8 cellular contexts compared by ENCODE assay signal in the genomic region with DNA sequence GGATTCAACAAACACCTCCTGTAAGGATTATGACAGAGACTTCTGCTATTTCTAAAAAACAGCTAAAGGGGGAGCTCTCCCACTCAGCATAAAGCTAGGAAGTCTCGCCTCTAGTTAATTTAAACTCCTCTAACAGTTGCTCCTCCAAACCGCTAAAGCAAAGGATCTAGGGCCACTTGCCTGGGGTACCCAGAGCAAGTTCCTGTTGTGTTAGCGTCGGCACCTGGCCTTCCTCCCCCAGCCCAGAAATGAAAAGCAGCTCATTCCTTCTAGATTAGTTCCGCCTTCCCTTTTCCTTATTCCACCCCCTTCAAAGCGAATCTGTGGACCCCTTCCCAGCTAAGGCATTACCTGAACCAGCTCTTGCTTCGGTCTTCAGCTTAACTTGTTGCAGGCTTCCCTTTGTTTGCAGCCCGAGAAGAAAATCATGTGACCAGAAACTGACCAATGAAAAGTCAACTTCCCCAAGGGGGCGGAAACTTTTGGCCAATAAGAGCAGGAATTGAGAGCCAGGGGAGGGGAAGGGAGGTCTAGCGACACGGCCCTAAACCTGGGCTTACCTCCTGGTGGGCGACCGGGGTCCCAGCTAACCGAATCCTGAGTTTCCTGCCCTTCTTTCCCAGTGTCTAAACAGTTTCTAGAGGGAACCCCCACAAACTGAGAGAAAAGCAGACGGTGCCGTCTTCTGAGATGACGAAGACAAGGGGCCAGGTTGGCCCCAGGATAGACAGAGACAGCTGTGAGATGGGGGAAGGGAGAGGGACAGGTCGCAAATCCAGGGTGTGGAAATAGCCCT. TPM values are rescaled to one million over a fixed set of nuclear protein-coding genes. Genes with fewer than 3 reads are reported as not detected.
A peak's percentile ranks its signal among the peaks of the same experiment; 100 is the strongest.
DNase-seq lines count a peak whose midpoint lies in the region; ATAC-seq and TF ChIP-seq lines count a peak whose summit lies in the region.

A gene with protein sequence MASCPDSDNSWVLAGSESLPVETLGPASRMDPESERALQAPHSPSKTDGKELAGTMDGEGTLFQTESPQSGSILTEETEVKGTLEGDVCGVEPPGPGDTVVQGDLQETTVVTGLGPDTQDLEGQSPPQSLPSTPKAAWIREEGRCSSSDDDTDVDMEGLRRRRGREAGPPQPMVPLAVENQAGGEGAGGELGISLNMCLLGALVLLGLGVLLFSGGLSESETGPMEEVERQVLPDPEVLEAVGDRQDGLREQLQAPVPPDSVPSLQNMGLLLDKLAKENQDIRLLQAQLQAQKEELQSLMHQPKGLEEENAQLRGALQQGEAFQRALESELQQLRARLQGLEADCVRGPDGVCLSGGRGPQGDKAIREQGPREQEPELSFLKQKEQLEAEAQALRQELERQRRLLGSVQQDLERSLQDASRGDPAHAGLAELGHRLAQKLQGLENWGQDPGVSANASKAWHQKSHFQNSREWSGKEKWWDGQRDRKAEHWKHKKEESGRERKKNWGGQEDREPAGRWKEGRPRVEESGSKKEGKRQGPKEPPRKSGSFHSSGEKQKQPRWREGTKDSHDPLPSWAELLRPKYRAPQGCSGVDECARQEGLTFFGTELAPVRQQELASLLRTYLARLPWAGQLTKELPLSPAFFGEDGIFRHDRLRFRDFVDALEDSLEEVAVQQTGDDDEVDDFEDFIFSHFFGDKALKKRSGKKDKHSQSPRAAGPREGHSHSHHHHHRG (minus strand): TSS at position 382 of the 796 bp plus-strand sequence. CDS start 2,378 bp downstream, outside the sequence.

- H3K9me3 ChIP-seq in HEK293 (ENCODE audit: control insufficient read depth, insufficient read depth, low read depth, low read length) (no peaks in the 10 kb centered on the region), subcutaneous abdominal adipose tissue (ENCODE audit: control insufficient read depth in 5 of 5, low read length in 5 of 5) (no peaks in the 10 kb centered on the region)

- peaks cover 41% of the 10 kb centered on the region for H3K36me3 Mint-ChIP-seq in activated naive CD4-positive, alpha-beta T cell treated with anti-CD3 and anti-CD28 coated beads, Interleukin-2, amount 10 ng/mL, durations not matched to agents 7 days and 5 days
- H3K36me3 Mint-ChIP-seq in neural crest cell (ENCODE audit: low read depth) = no peaks in the 10 kb centered on the region

- H3K4me3 ChIP-seq in HEK293 (ENCODE audit: low read depth, low read length) (peak within 1 kb of the TSS; percentile 59), subcutaneous abdominal adipose tissue (ENCODE audit: low read depth in 1 of 5, low read length in 5 of 5) (peak within 1 kb of the TSS; percentile 70 to 84 (median 80))

- H3K4me3 Mint-ChIP-seq in activated naive CD4-positive, alpha-beta T cell treated with anti-CD3 and anti-CD28 coated beads, Interleukin-2, amount 10 ng/mL, durations not matched to agents 7 days and 5 days = peak within 1 kb of the TSS; percentile 88
- H3K4me3 Mint-ChIP-seq in neural crest cell = peak within 1 kb of the TSS; percentile 90

- no peaks in the 10 kb centered on the region for H3K9me3 Mint-ChIP-seq in activated naive CD4-positive, alpha-beta T cell treated with anti-CD3 and anti-CD28 coated beads, Interleukin-2, amount 10 ng/mL, durations not matched to agents 7 days and 5 days
- H3K9me3 Mint-ChIP-seq in neural crest cell = no peaks in the 10 kb centered on the region

- H3K27ac ChIP-seq in HEK293 (ENCODE audit: extremely low read depth, low read depth, low read length) (no peak within 1 kb of the TSS), foreskin keratinocyte (peak within 1 kb of the TSS; percentile 29), subcutaneous abdominal adipose tissue (ENCODE audit: low read depth, low read length) (peak within 1 kb of the TSS; percentile 35)

- H3K4me1 ChIP-seq in HEK293 (ENCODE audit: control insufficient read depth, insufficient read depth, low read length) (peaks cover 5% of the 10 kb centered on the region; the same call in 1 of the 2 replicates), foreskin keratinocyte (no peaks in the 10 kb centered on the region), subcutaneous abdominal adipose tissue (ENCODE audit: control insufficient read depth in 5 of 5, insufficient read depth in 5 of 5, low read length in 5 of 5) (peaks cover 22 to 71% (median 63%) of the 10 kb centered on the region in 5 donors)

- POLR2A ChIA-PET in HEK293 (lab: Yijun Ruan, JAX) = interaction anchor here (0.6 to 3.9 kb wide), 13 partner anchors 10 to 1228 kb away, joined by 3 to 41 read pairs (median 5); a partner anchor contains a TSS

- H3K4me1 Mint-ChIP-seq in activated naive CD4-positive, alpha-beta T cell treated with anti-CD3 and anti-CD28 coated beads, Interleukin-2, amount 10 ng/mL, durations not matched to agents 7 days and 5 days = peaks cover 84% of the 10 kb centered on the region
- peaks cover 59% of the 10 kb centered on the region for H3K4me1 Mint-ChIP-seq in neural crest cell

- ATAC-seq in foreskin keratinocyte = peak; percentile 65

- TF ChIP-seq CTCF in HEK293 (tag by site-specific recombination; IDR thresholded peaks at IDR 0.05) (peak; percentile 20; the same call in 1 of the 2 replicates), foreskin keratinocyte (conservative IDR thresholded peaks at IDR 0.05) (peak; percentile 61), neural crest cell (conservative IDR thresholded peaks at IDR 0.05) (peak; percentile 8)

- H3K36me3 ChIP-seq in HEK293 (ENCODE audit: control insufficient read depth in 2 of 2, insufficient read depth in 1 of 2, low read length in 2 of 2) (peaks cover 3 to 25% of the 10 kb centered on the region in 2 experiments), subcutaneous abdominal adipose tissue (ENCODE audit: control insufficient read depth in 5 of 5, insufficient read depth in 5 of 5, low read length in 5 of 5) (peaks cover 0 to 31% (median 20%) of the 10 kb centered on the region in 5 donors)

- H3K27me3 ChIP-seq in foreskin keratinocyte (no peaks in the 10 kb centered on the region), subcutaneous abdominal adipose tissue (ENCODE audit: control insufficient read depth in 5 of 5, insufficient read depth in 4 of 5, low read length in 5 of 5) (no peaks in the 10 kb centered on the region)

- DNase-seq in ELF-1 (ENCODE audit: low read depth, low spot score) = peak; percentile 99
- peak; percentile 89 for DNase-seq in NCI-H1048 (lab: John Stamatoyannopoulos, UW)
- peak; percentile 97 for DNase-seq in SK-N-DZ (ENCODE audit: low spot score)
- DNase-seq in activated naive CD4-positive, alpha-beta T cell treated with anti-CD3 and anti-CD28 coated beads, Interleukin-2, amount 10 ng/mL, durations not matched to agents 7 days and 5 days = peak; percentile 89
- peak; percentile 63 to 86 for DNase-seq in foreskin keratinocyte
- peak; percentile 74 for DNase-seq in neural crest cell (ENCODE audit: low read depth, low spot score)

- peak within 1 kb of the TSS; percentile 16 to 80 (median 73) for H3K9ac ChIP-seq in subcutaneous abdominal adipose tissue (ENCODE audit: low read length in 5 of 5)

- peak within 1 kb of the TSS; percentile 93 for H3K27ac Mint-ChIP-seq in activated naive CD4-positive, alpha-beta T cell treated with anti-CD3 and anti-CD28 coated beads, Interleukin-2, amount 10 ng/mL, durations not matched to agents 7 days and 5 days
- peak within 1 kb of the TSS; percentile 98 for H3K27ac Mint-ChIP-seq in neural crest cell (ENCODE audit: unreplicated experiment)

- CTCF ChIA-PET in HEK293 (lab: Yijun Ruan, JAX) = interaction anchor here (0.6 to 3.0 kb wide), 15 partner anchors 9 to 129 kb away, joined by 3 to 10 read pairs (median 5); a partner anchor contains a TSS
- CTCF ChIA-PET in activated naive CD4-positive, alpha-beta T cell treated with anti-CD3 and anti-CD28 coated beads, Interleukin-2, amount 10 ng/mL, durations not matched to agents 7 days and 5 days (lab: Charles Lee) = interaction anchor here (0.7 to 2.8 kb wide), 12 partner anchors 18 to 286 kb away, joined by 3 to 17 read pairs (median 4); a partner anchor contains a TSS

- H3K27me3 Mint-ChIP-seq in activated naive CD4-positive, alpha-beta T cell treated with anti-CD3 and anti-CD28 coated beads, Interleukin-2, amount 10 ng/mL, durations not matched to agents 7 days and 5 days = no peaks in the 10 kb centered on the region
- no peaks in the 10 kb centered on the region for H3K27me3 Mint-ChIP-seq in neural crest cell (ENCODE audit: low read depth)

TF ChIP-seq in HEK293, 187 proteins besides CTCF, POLR2A, EP300 and RAD21 (continues in another document):
- no peak for TF ChIP-seq ZNF530 (tag by site-specific recombination; IDR thresholded peaks at IDR 0.05; ENCODE audit: low read depth)
- TF ChIP-seq, protein P1, sequence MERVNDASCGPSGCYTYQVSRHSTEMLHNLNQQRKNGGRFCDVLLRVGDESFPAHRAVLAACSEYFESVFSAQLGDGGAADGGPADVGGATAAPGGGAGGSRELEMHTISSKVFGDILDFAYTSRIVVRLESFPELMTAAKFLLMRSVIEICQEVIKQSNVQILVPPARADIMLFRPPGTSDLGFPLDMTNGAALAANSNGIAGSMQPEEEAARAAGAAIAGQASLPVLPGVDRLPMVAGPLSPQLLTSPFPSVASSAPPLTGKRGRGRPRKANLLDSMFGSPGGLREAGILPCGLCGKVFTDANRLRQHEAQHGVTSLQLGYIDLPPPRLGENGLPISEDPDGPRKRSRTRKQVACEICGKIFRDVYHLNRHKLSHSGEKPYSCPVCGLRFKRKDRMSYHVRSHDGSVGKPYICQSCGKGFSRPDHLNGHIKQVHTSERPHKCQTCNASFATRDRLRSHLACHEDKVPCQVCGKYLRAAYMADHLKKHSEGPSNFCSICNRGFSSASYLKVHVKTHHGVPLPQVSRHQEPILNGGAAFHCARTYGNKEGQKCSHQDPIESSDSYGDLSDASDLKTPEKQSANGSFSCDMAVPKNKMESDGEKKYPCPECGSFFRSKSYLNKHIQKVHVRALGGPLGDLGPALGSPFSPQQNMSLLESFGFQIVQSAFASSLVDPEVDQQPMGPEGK (tag by site-specific recombination; IDR thresholded peaks at IDR 0.05) = peak; percentile 48; the same call in 1 of the 2 replicates
- no peak for TF ChIP-seq ZNF184 (tag by site-specific recombination; IDR thresholded peaks at IDR 0.05)
- no peak for TF ChIP-seq ZNF555 (tag by site-specific recombination; conservative IDR thresholded peaks at IDR 0.05)
- peak; percentile 67 for TF ChIP-seq ZBTB20 (tag by site-specific recombination; IDR thresholded peaks at IDR 0.05)
- TF ChIP-seq ZNF23 (tag by site-specific recombination; IDR thresholded peaks at IDR 0.05; ENCODE audit: borderline replicate concordance) = no peak
- no peak; the same call in 1 of the 2 replicates for TF ChIP-seq ZNF660 (tag by site-specific recombination; IDR thresholded peaks at IDR 0.05)
- no peak for TF ChIP-seq ZFP3 (tag by site-specific recombination; IDR thresholded peaks at IDR 0.05; ENCODE audit: low read depth)
- no peak for TF ChIP-seq ZNF544 (tag by site-specific recombination; IDR thresholded peaks at IDR 0.05)
- no peak for TF ChIP-seq ZNF670 (tag by site-specific recombination; IDR thresholded peaks at IDR 0.05; ENCODE audit: low read depth)

RNA-seq across cellular contexts. Expression of the gene that starts here (rescaled TPM):
- 15.1 and 33.8 TPM in 2 replicates for polyA plus RNA-seq in SK-N-DZ (2014; cell fraction: cytosol; rRNA removed)
- 32.1 and 33.5 TPM in 2 replicates for polyA plus RNA-seq in SK-N-DZ (2014; cell fraction: nucleus; rRNA removed)
- total RNA-seq in foreskin keratinocyte (12.1 and 20.8 TPM in 2 replicates), neural crest cell (17.1 and 18.5 TPM in 2 replicates)
- polyA plus RNA-seq in foreskin keratinocyte = 8.6 and 15.4 TPM in 2 replicates

Comparison
In these comparisons a context has a peak if more than half of its experiments do, and no peak if none do; other contexts are left out.
1. CTCF ChIP-seq: peak in every context shown above with its lines; median percentile 61 in foreskin keratinocyte; 20 in HEK293; 8 in neural crest cell.